In the genomic region with DNA sequence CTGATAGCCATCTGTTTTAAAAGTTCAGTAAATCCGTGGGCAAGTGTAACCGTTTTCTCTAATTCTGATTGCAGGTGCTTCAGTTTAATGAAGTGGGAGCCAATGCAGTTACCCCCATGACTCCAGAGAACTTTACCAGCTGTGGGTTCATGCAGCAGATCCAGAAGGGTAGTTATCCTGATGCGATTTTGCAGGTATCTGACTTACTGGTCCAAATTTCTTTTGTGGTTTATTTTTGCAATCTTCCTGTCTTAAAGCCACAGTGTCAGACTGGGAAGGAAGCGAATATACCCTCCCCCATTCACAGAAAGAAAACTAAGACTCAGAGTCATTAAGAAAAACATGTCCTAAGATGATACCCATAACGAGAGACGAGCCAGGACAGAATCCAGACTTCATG, we compare ENCODE assay signal across 2 cellular contexts.
TF ChIP-seq lines count a peak whose summit lies in the region.

No MANE protein-coding gene starts in this region.

TF ChIP-seq in GM12878, 131 proteins besides CTCF, POLR2A, EP300 and RAD21:
- no peak for TF ChIP-seq NFXL1 (IDR thresholded peaks at IDR 0.05; ENCODE audit: borderline replicate concordance)
- TF ChIP-seq, protein P1, sequence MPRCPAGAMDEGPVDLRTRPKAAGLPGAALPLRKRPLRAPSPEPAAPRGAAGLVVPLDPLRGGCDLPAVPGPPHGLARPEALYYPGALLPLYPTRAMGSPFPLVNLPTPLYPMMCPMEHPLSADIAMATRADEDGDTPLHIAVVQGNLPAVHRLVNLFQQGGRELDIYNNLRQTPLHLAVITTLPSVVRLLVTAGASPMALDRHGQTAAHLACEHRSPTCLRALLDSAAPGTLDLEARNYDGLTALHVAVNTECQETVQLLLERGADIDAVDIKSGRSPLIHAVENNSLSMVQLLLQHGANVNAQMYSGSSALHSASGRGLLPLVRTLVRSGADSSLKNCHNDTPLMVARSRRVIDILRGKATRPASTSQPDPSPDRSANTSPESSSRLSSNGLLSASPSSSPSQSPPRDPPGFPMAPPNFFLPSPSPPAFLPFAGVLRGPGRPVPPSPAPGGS (IDR thresholded peaks at IDR 0.05; ENCODE audit: borderline replicate concordance, insufficient read depth, low read depth, low read length, poor library complexity, severe bottlenecking) = no peak
- TF ChIP-seq MYC (IDR thresholded peaks at IDR 0.05; ENCODE audit: insufficient read depth, insufficient read length, insufficient replicate concordance, low read length, severe bottlenecking) = no peak
- TF ChIP-seq, protein P2, sequence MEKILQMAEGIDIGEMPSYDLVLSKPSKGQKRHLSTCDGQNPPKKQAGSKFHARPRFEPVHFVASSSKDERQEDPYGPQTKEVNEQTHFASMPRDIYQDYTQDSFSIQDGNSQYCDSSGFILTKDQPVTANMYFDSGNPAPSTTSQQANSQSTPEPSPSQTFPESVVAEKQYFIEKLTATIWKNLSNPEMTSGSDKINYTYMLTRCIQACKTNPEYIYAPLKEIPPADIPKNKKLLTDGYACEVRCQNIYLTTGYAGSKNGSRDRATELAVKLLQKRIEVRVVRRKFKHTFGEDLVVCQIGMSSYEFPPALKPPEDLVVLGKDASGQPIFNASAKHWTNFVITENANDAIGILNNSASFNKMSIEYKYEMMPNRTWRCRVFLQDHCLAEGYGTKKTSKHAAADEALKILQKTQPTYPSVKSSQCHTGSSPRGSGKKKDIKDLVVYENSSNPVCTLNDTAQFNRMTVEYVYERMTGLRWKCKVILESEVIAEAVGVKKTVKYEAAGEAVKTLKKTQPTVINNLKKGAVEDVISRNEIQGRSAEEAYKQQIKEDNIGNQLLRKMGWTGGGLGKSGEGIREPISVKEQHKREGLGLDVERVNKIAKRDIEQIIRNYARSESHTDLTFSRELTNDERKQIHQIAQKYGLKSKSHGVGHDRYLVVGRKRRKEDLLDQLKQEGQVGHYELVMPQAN (conservative IDR thresholded peaks at IDR 0.05) = no peak
- TF ChIP-seq, protein P3, sequence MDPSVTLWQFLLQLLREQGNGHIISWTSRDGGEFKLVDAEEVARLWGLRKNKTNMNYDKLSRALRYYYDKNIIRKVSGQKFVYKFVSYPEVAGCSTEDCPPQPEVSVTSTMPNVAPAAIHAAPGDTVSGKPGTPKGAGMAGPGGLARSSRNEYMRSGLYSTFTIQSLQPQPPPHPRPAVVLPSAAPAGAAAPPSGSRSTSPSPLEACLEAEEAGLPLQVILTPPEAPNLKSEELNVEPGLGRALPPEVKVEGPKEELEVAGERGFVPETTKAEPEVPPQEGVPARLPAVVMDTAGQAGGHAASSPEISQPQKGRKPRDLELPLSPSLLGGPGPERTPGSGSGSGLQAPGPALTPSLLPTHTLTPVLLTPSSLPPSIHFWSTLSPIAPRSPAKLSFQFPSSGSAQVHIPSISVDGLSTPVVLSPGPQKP (IDR thresholded peaks at IDR 0.05; ENCODE audit: low read depth, low read length) = no peak
- TF ChIP-seq NFIC (IDR thresholded peaks at IDR 0.05; ENCODE audit: low read depth, low read length) = no peak
- TF ChIP-seq, protein P4, sequence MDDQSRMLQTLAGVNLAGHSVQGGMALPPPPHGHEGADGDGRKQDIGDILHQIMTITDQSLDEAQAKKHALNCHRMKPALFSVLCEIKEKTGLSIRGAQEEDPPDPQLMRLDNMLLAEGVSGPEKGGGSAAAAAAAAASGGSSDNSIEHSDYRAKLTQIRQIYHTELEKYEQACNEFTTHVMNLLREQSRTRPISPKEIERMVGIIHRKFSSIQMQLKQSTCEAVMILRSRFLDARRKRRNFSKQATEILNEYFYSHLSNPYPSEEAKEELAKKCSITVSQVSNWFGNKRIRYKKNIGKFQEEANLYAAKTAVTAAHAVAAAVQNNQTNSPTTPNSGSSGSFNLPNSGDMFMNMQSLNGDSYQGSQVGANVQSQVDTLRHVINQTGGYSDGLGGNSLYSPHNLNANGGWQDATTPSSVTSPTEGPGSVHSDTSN (IDR thresholded peaks at IDR 0.05; ENCODE audit: insufficient replicate concordance, low read depth, low read length) = no peak

TF ChIP-seq in HepG2, 621 proteins besides CTCF, POLR2A, EP300 and RAD21:
- TF ChIP-seq, protein P5, sequence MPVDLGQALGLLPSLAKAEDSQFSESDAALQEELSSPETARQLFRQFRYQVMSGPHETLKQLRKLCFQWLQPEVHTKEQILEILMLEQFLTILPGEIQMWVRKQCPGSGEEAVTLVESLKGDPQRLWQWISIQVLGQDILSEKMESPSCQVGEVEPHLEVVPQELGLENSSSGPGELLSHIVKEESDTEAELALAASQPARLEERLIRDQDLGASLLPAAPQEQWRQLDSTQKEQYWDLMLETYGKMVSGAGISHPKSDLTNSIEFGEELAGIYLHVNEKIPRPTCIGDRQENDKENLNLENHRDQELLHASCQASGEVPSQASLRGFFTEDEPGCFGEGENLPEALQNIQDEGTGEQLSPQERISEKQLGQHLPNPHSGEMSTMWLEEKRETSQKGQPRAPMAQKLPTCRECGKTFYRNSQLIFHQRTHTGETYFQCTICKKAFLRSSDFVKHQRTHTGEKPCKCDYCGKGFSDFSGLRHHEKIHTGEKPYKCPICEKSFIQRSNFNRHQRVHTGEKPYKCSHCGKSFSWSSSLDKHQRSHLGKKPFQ (CRISPR knock-in tag; IDR thresholded peaks at IDR 0.05; ENCODE audit: insufficient replicate concordance) = no peak
- TF ChIP-seq SETDB1 (CRISPR knock-in tag; IDR thresholded peaks at IDR 0.05; ENCODE audit: borderline replicate concordance) (no peak), HMG20A (CRISPR knock-in tag; IDR thresholded peaks at IDR 0.05; ENCODE audit: borderline replicate concordance) (no peak), ZSCAN12 (CRISPR knock-in tag; IDR thresholded peaks at IDR 0.05) (no peak), FOXP1 (IDR thresholded peaks at IDR 0.05) (no peak), FOXP1 (CRISPR knock-in tag; IDR thresholded peaks at IDR 0.05) (no peak), ZNF224 (CRISPR knock-in tag; IDR thresholded peaks at IDR 0.05) (no peak), POLR2G (IDR thresholded peaks at IDR 0.05; ENCODE audit: low read depth, low read length) (no peak), KLF15 (CRISPR knock-in tag; IDR thresholded peaks at IDR 0.05; ENCODE audit: borderline replicate concordance) (no peak), YY1 (IDR thresholded peaks at IDR 0.05; ENCODE audit: insufficient read depth, insufficient replicate concordance, low read depth, low read length) (no peak), RFX1 (IDR thresholded peaks at IDR 0.05) (no peak), MIER3 (CRISPR knock-in tag; IDR thresholded peaks at IDR 0.05; ENCODE audit: borderline replicate concordance) (no peak), MIER2 (CRISPR knock-in tag; IDR thresholded peaks at IDR 0.05) (no peak), CC2D1A (CRISPR knock-in tag; IDR thresholded peaks at IDR 0.05) (no peak)
- TF ChIP-seq, protein P6, sequence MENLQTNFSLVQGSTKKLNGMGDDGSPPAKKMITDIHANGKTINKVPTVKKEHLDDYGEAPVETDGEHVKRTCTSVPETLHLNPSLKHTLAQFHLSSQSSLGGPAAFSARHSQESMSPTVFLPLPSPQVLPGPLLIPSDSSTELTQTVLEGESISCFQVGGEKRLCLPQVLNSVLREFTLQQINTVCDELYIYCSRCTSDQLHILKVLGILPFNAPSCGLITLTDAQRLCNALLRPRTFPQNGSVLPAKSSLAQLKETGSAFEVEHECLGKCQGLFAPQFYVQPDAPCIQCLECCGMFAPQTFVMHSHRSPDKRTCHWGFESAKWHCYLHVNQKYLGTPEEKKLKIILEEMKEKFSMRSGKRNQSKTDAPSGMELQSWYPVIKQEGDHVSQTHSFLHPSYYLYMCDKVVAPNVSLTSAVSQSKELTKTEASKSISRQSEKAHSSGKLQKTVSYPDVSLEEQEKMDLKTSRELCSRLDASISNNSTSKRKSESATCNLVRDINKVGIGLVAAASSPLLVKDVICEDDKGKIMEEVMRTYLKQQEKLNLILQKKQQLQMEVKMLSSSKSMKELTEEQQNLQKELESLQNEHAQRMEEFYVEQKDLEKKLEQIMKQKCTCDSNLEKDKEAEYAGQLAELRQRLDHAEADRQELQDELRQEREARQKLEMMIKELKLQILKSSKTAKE (CRISPR knock-in tag; IDR thresholded peaks at IDR 0.05; ENCODE audit: borderline replicate concordance) = no peak
